21 cellular contexts compared by ENCODE assay signal in the genomic region with DNA sequence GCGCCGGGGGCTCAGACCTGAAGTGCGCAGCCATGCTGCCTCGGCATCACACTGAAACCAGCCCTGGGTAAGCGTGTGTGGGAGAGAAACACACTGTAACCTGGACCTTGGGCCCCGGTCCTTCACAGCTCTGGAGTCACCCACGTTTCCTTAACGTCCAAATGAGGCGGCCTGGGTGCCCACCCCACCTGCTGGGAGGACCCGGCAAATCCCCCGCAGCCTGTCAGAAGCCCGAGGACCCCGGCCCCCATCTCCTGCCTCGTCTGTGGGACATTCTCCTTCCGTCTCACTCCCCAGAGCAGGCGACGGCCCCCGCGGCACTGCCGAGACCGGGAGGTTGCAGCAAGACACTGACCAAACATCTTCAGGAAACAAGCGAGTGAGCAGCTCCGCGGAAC.
"Had no signal": no experiment of that assay in that cellular context is flagged by ENCODE, and none has a peak within 500 bp of the region (broad histone marks: within the 10 kb centered on the region; RNA-seq: fewer than 3 reads in every experiment).

No MANE protein-coding gene starts in this region.

- H3K4me3 Mint-ChIP-seq: activated CD4-positive, alpha-beta T cell treated with anti-CD3 and anti-CD28 coated beads, Interleukin-2, amount 10 ng/mL, durations not matched to agents 7 days and 5 days; activated naive CD8-positive, alpha-beta T cell; endodermal cell; naive B cell had no signal

- H3K27ac Mint-ChIP-seq: activated CD4-positive, alpha-beta T cell treated with anti-CD3 and anti-CD28 coated beads, Interleukin-2, amount 10 ng/mL, durations not matched to agents 7 days and 5 days; activated naive CD8-positive, alpha-beta T cell; endodermal cell had no signal

- H3K36me3 Mint-ChIP-seq: activated naive CD8-positive, alpha-beta T cell; naive B cell had no signal

- H3K4me2 ChIP-seq: neural progenitor cell had no signal

- H3K36me3 ChIP-seq: neural progenitor cell, spleen, thyroid gland had no signal

- H3K9me3 ChIP-seq: mucosa of descending colon, spleen, thyroid gland had no signal

- H3K27me3 ChIP-seq: thyroid gland had no signal

- DNase-seq: activated CD4-positive, alpha-beta T cell treated with anti-CD3 and anti-CD28 coated beads, Interleukin-2, amount 10 ng/mL, durations not matched to agents 7 days and 5 days; endodermal cell; foreskin keratinocyte; hippocampal formation; mesenchymal stem cell; naive B cell; stimulated activated CD8-positive, alpha-beta memory T cell treated with anti-CD3 and anti-CD28 coated beads, Interleukin-4, amount 100 ng/mL, for 48 hours; stimulated activated naive CD4-positive, alpha-beta T cell; T-helper 1 cell; T-helper 9 cell; thyroid gland had no signal

- ATAC-seq: foreskin keratinocyte, left lobe of liver, mucosa of descending colon, SK-N-SH treated with all-trans-retinoic acid at 6 μM for 48 hours had no signal

- FAIRE-seq: islet of Langerhans, urothelium cell line had no signal

- H3K9me3 Mint-ChIP-seq: endodermal cell had no signal

- H3K9ac ChIP-seq: neural progenitor cell had no signal

- H3K4me1 Mint-ChIP-seq: activated CD4-positive, alpha-beta T cell treated with anti-CD3 and anti-CD28 coated beads, Interleukin-2, amount 10 ng/mL, durations not matched to agents 7 days and 5 days; endodermal cell had no signal

- H3K4me1 ChIP-seq: foreskin keratinocyte, spleen, thyroid gland had no signal

- H3K27ac ChIP-seq: dorsolateral prefrontal cortex, epithelial cell of prostate, foreskin keratinocyte, neural progenitor cell, spleen, thyroid gland had no signal

- H3K4me3 ChIP-seq: dorsolateral prefrontal cortex, mucosa of descending colon, neural progenitor cell, spleen, thyroid gland had no signal
